Comparison of ENCODE assay signal across 1 cellular context in genomic region chr19:35116085-35116801, GRCh38.
TF ChIP-seq lines count a peak whose summit lies in the region.

No MANE protein-coding gene starts in this region.

TF ChIP-seq in HCT116, 20 proteins besides CTCF, POLR2A, EP300 and RAD21:
- peak; percentile 46 for TF ChIP-seq POLR2AphosphoS5 (IDR thresholded peaks at IDR 0.05; ENCODE audit: low read depth, low read length)
- TF ChIP-seq CEBPB (IDR thresholded peaks at IDR 0.05; ENCODE audit: low read depth) = no peak
